In the genomic region with DNA sequence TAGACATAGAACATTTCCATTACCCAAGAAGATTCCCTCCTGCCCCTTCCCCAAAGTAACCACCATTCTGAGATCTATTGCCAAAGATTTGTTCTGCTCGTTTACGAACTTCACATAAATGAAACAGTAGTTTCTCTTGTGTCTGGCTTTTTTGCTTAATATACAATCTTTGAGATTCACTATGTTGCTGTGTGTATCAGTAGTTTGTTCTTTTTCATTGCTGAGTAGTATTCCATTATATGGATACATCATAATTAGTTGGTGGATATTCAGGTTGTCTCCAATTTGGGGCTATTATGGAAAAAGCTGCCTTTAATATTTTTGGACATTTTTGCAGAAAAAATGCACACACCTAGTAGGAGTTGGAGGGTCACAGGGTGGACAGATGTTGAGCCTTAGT, we compare ENCODE assay signal across 28 cellular contexts.
"Had no signal": no experiment of that assay in that cellular context is flagged by ENCODE, and none has a peak within 500 bp of the region (broad histone marks: within the 10 kb centered on the region; RNA-seq: fewer than 3 reads in every experiment).

No MANE protein-coding gene starts in this region.

- H3K9me3 ChIP-seq: colonic mucosa, esophagus muscularis mucosa, esophagus squamous epithelium, gastrocnemius medialis, gastroesophageal sphincter, heart left ventricle, heart right ventricle had no signal

- H3K4me1 ChIP-seq: colonic mucosa, esophagus squamous epithelium, foreskin keratinocyte, heart right ventricle had no signal

- H3K27me3 ChIP-seq: colonic mucosa, dorsolateral prefrontal cortex, gastrocnemius medialis, heart left ventricle had no signal

- ATAC-seq: effector memory CD8-positive, alpha-beta T cell; esophagus mucosa; foreskin keratinocyte; gastrocnemius medialis; gastroesophageal sphincter; heart left ventricle; heart right ventricle had no signal

- H3K36me3 ChIP-seq: colonic mucosa, esophagus muscularis mucosa, esophagus squamous epithelium, gastrocnemius medialis, gastroesophageal sphincter, heart left ventricle, heart right ventricle had no signal

- DNase-seq: colonic mucosa; cortex of kidney; dermis blood vessel endothelial cell; effector CD4-positive, alpha-beta T cell; effector CD8-positive, alpha-beta T cell; effector memory CD4-positive, alpha-beta T cell; effector memory CD8-positive, alpha-beta T cell; endodermal cell; erythroblast; esophagus squamous epithelium; foreskin fibroblast; foreskin keratinocyte; foreskin melanocyte; gastrocnemius medialis; glutamatergic neuron; head of caudate nucleus; heart right ventricle had no signal

- H3K27ac ChIP-seq: colonic mucosa, coronary artery, epithelial cell of prostate, esophagus muscularis mucosa, esophagus squamous epithelium, foreskin keratinocyte, gastrocnemius medialis, gastroesophageal sphincter, heart left ventricle, heart right ventricle had no signal

- FAIRE-seq: colon, endometrium, endothelial cell of umbilical vein, frontal cortex had no signal

- H3K4me3 ChIP-seq: colonic mucosa, coronary artery, dorsolateral prefrontal cortex, esophagus muscularis mucosa, esophagus squamous epithelium, gastrocnemius medialis, gastroesophageal sphincter, heart left ventricle, heart right ventricle had no signal
